ENCODE assay signal across 20 cellular contexts in the genomic region with DNA sequence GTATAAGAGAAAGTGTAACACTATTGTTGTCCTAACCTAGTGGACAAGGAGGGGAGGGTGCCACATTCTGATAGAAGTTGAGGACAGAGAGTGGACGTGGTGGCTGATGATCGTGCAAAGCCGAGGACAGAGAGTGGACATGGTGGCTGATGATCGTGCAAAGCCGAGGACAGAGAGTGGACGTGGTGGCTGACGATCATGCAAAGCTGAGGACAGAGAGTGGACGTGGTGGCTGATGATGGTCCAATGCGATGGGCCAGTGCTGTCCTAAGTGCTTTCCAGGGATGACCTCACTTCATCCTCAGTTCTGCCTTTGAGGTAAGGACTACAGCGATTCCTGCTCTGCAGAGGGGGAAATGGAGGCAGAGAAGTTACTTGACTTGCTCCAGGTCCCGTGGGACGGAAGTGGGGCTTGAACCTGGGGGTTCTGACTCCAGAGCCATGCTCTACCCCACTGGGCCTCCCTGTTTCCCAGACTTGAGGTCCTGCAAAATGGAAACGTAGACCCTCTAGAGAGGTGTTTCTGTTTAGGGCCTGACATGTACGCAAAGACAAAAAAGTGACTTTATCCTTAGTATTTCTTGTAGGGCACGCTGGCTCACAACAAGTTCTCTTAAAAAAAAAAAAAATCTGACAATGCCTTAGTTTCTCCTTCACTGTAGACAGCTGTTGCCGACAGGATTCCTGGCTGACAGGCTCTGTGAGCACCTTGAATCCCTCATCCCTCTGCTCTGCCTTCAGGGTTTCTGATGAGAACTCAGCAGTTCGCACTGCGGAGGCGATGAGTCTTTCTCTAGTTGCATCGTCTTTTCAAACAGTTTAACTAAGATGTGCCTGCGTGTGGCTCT.
"Had no signal": no experiment of that assay in that cellular context is flagged by ENCODE, and none has a peak within 500 bp of the region (broad histone marks: within the 10 kb centered on the region; RNA-seq: fewer than 3 reads in every experiment).

No MANE protein-coding gene starts in this region.

- H3K9me3 Mint-ChIP-seq: endodermal cell, nephron progenitor cell had no signal

- H3K4me1 ChIP-seq: sigmoid colon, tibial artery, upper lobe of right lung, vagina had no signal

- H3K27me3 Mint-ChIP-seq: naive thymus-derived CD4-positive, alpha-beta T cell had no signal

- H3K4me1 Mint-ChIP-seq: endodermal cell, nephron progenitor cell had no signal

- DNase-seq: effector CD4-positive, alpha-beta T cell; endodermal cell; erythroblast; foreskin melanocyte; hippocampal formation; left colon; left ventricle myocardium superior; naive thymus-derived CD4-positive, alpha-beta T cell; nephron progenitor cell; posterior cingulate gyrus; sigmoid colon; stimulated activated CD4-positive, alpha-beta T cell treated with anti-CD3 and anti-CD28 coated beads, Interleukin-2, amount 100 ng/mL, for 24 hours; stimulated activated CD4-positive, alpha-beta T cell treated with anti-CD3 and anti-CD28 coated beads, Interleukin-4, amount 100 ng/mL, for 4 hours; stimulated activated naive CD4-positive, alpha-beta T cell; tibial artery; upper lobe of right lung had no signal

- H3K4me3 Mint-ChIP-seq: endodermal cell, nephron progenitor cell had no signal

- H3K9me3 ChIP-seq: neutrophil, sigmoid colon, tibial artery, upper lobe of right lung, vagina had no signal

- H3K36me3 ChIP-seq: neutrophil, upper lobe of right lung, vagina had no signal

- H3K27me3 ChIP-seq: neutrophil, sigmoid colon, tibial artery, upper lobe of right lung, vagina had no signal

- H3K4me3 ChIP-seq: coronary artery, sigmoid colon, skin epidermis, tibial artery, upper lobe of right lung, vagina had no signal

- H3K27ac Mint-ChIP-seq: endodermal cell, nephron progenitor cell had no signal

- H3K27ac ChIP-seq: coronary artery, neutrophil, sigmoid colon, skin epidermis, tibial artery, upper lobe of right lung, vagina had no signal

- ATAC-seq: left colon; left ventricle myocardium superior; naive thymus-derived CD4-positive, alpha-beta T cell; upper lobe of right lung had no signal
